Comparison of ENCODE assay signal across 15 cellular contexts in the genomic region with DNA sequence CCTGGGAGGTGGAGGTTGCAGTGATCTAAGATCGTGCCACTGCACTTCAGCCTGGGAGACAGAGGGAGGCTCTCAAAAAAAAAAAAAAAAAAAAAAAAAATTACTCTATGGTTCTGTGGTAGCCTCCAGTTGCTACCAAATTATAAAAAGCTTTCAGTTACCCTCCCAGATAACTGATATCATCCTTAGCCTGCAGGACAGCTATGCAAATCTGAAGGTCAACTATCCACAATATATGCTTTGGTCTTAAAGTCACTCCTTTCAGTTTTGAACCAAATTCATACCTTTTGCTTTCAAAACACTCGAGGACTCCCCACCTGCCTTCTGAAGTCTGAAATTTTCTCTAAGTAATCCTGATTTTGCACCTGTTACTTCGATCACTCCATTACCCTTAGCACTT. TPM values are rescaled to one million over a fixed set of nuclear protein-coding genes. Genes with fewer than 3 reads are reported as not detected.
"Had no signal": no experiment of that assay in that cellular context is flagged by ENCODE, and none has a peak within 500 bp of the region (broad histone marks: within the 10 kb centered on the region; RNA-seq: fewer than 3 reads in every experiment).

No MANE protein-coding gene starts in this region.

- H3K27ac Mint-ChIP-seq: activated CD4-positive, alpha-beta memory T cell treated with anti-CD3 and anti-CD28 coated beads for 36 hours; activated CD4-positive, alpha-beta T cell treated with anti-CD3 and anti-CD28 coated beads for 36 hours; activated CD8-positive, alpha-beta memory T cell treated with anti-CD3 and anti-CD28 coated beads, Interleukin-2, amount 10 ng/mL, durations not matched to agents 7 days and 5 days; naive thymus-derived CD4-positive, alpha-beta T cell; stimulated activated effector memory CD8-positive, alpha-beta T cell treated with anti-CD3 and anti-CD28 coated beads, Interleukin-12 subunit alpha, Interleukin-12 subunit beta, amount 100 ng/mL, for 72 hours had no signal

- DNase-seq: activated CD4-positive, alpha-beta memory T cell treated with anti-CD3 and anti-CD28 coated beads for 36 hours; activated CD4-positive, alpha-beta T cell treated with anti-CD3 and anti-CD28 coated beads for 36 hours; activated CD8-positive, alpha-beta memory T cell treated with anti-CD3 and anti-CD28 coated beads, Interleukin-2, amount 10 ng/mL, durations not matched to agents 7 days and 5 days; activated naive CD4-positive, alpha-beta T cell treated with anti-CD3 and anti-CD28 coated beads, Interleukin-2, amount 50 U/mL, for 16 hours; activated T-cell treated with anti-CD3 and anti-CD28 coated beads, Interleukin-2, amount 50 U/mL, for 1 hour; cortex of kidney; effector memory CD4-positive, alpha-beta T cell; foreskin keratinocyte; left ventricle myocardium inferior; mucosa of descending colon; naive thymus-derived CD4-positive, alpha-beta T cell; posterior cingulate gyrus; retina had no signal

- H3K4me1 Mint-ChIP-seq: stimulated activated effector memory CD8-positive, alpha-beta T cell treated with anti-CD3 and anti-CD28 coated beads, Interleukin-12 subunit alpha, Interleukin-12 subunit beta, amount 100 ng/mL, for 72 hours had no signal

- H3K27ac ChIP-seq: foreskin keratinocyte, left ventricle myocardium inferior had no signal

- H3K4me3 ChIP-seq: left ventricle myocardium inferior, mucosa of descending colon had no signal

- ATAC-seq: activated CD4-positive, alpha-beta T cell treated with anti-CD3 and anti-CD28 coated beads for 36 hours; activated CD8-positive, alpha-beta memory T cell treated with anti-CD3 and anti-CD28 coated beads, Interleukin-2, amount 10 ng/mL, durations not matched to agents 7 days and 5 days; foreskin keratinocyte; mucosa of descending colon; naive thymus-derived CD4-positive, alpha-beta T cell; stimulated activated effector memory CD8-positive, alpha-beta T cell treated with anti-CD3 and anti-CD28 coated beads, Interleukin-12 subunit alpha, Interleukin-12 subunit beta, amount 100 ng/mL, for 72 hours had no signal

- H3K9me3 Mint-ChIP-seq: activated CD4-positive, alpha-beta memory T cell treated with anti-CD3 and anti-CD28 coated beads for 36 hours; stimulated activated effector memory CD8-positive, alpha-beta T cell treated with anti-CD3 and anti-CD28 coated beads, Interleukin-12 subunit alpha, Interleukin-12 subunit beta, amount 100 ng/mL, for 72 hours had no signal

- H3K9me3 ChIP-seq: left ventricle myocardium inferior, mucosa of descending colon had no signal

- H3K4me3 Mint-ChIP-seq: activated CD4-positive, alpha-beta memory T cell treated with anti-CD3 and anti-CD28 coated beads for 36 hours; activated CD4-positive, alpha-beta T cell treated with anti-CD3 and anti-CD28 coated beads for 36 hours; activated CD8-positive, alpha-beta memory T cell treated with anti-CD3 and anti-CD28 coated beads, Interleukin-2, amount 10 ng/mL, durations not matched to agents 7 days and 5 days; naive thymus-derived CD4-positive, alpha-beta T cell; stimulated activated effector memory CD8-positive, alpha-beta T cell treated with anti-CD3 and anti-CD28 coated beads, Interleukin-12 subunit alpha, Interleukin-12 subunit beta, amount 100 ng/mL, for 72 hours had no signal

- H3K4me1 ChIP-seq: foreskin keratinocyte had no signal

RNA-seq across cellular contexts. Expression of a gene that starts 3.1 kb away (rescaled TPM):
- total RNA-seq: activated CD4-positive, alpha-beta memory T cell treated with anti-CD3 and anti-CD28 coated beads for 36 hours; activated CD4-positive, alpha-beta T cell treated with anti-CD3 and anti-CD28 coated beads for 36 hours; activated CD8-positive, alpha-beta memory T cell treated with anti-CD3 and anti-CD28 coated beads, Interleukin-2, amount 10 ng/mL, durations not matched to agents 7 days and 5 days; foreskin keratinocyte; left ventricle myocardium inferior; naive thymus-derived CD4-positive, alpha-beta T cell; urinary bladder had no signal
